ENCODE assay signal across 8 cellular contexts in genomic region chr17:49191407-49191916, GRCh38. TPM values are rescaled to one million over a fixed set of nuclear protein-coding genes. Genes with fewer than 3 reads are reported as not detected.
DNase-seq lines count a peak whose midpoint lies in the region; ATAC-seq and TF ChIP-seq lines count a peak whose summit lies in the region.

No MANE protein-coding gene starts in this region.

- 7 to 10% (median 9%) methylated on average over 8 of the region's 8 CpGs for WGBS in heart left ventricle, 4 donors

- no peaks in the 10 kb centered on the region for H3K27me3 Mint-ChIP-seq in IgD-negative memory B cell
- H3K27me3 Mint-ChIP-seq in brain, result peaks cover 38% of the 10 kb centered on the region

- H3K36me3 Mint-ChIP-seq in IgD-negative memory B cell (no peaks in the 10 kb centered on the region), brain (no peaks in the 10 kb centered on the region)

- H3K4me3 ChIP-seq in heart left ventricle, result peak overlapping the region; percentile 59 to 95 (median 80)

- no peaks in the 10 kb centered on the region for H3K36me3 ChIP-seq in heart left ventricle

- H3K27ac Mint-ChIP-seq in IgD-negative memory B cell (peak overlapping the region; percentile 99 to 100 (median 99)), brain (peak overlapping the region; percentile 99 to 100 (median 100))

- H3K9me3 Mint-ChIP-seq in IgD-negative memory B cell, result peaks cover 0 to 5% (median 0%) of the 10 kb centered on the region in 3 donors
- peaks cover 0 to 12% (median 8%) of the 10 kb centered on the region in 5 experiments for H3K9me3 Mint-ChIP-seq in brain

- TF ChIP-seq CTCF in heart left ventricle (IDR thresholded peaks at IDR 0.05) (no peak), brain (conservative IDR thresholded peaks at IDR 0.05) (no peak)

- TF ChIP-seq POLR2A in heart left ventricle (IDR thresholded peaks at IDR 0.05), result no peak

- H3K4me1 ChIP-seq in heart left ventricle, result peaks cover 0 to 23% (median 3%) of the 10 kb centered on the region in 12 donors

- H3K9me3 ChIP-seq in heart left ventricle, result no peaks in the 10 kb centered on the region

- peak overlapping the region; percentile 92 to 99 (median 98) for H3K27ac ChIP-seq in heart left ventricle

- DNase-seq in heart left ventricle, result no peak
- DNase-seq in cardiac septum (ENCODE audit: low spot score), result no peak
- peak; percentile 23 for DNase-seq in middle frontal gyrus (ENCODE audit: extremely low spot score, low spot score)
- DNase-seq in NCI-H526 (lab: John Stamatoyannopoulos, UW), result no peak
- DNase-seq in AG08395 (ENCODE audit: low spot score), result no peak
- DNase-seq in NCI-H69 (lab: John Stamatoyannopoulos, UW), result no peak

- H3K4me3 Mint-ChIP-seq in IgD-negative memory B cell, result peak overlapping the region; percentile 93 to 99 (median 98)
- H3K4me3 Mint-ChIP-seq in brain, result peak overlapping the region; percentile 92 to 96 (median 96)

- H3K4me1 Mint-ChIP-seq in IgD-negative memory B cell, result peaks cover 14 to 22% (median 21%) of the 10 kb centered on the region in 3 donors
- H3K4me1 Mint-ChIP-seq in brain, result peaks cover 22% of the 10 kb centered on the region

- ATAC-seq in heart left ventricle, result no peak

- intact Hi-C loops in heart left ventricle (cut with DNase I), result loop anchor here in 3 of 10 donors (5.0 kb wide), 1 partner anchor 36 kb away; no protein-coding TSS in a partner anchor
- intact Hi-C loops in cardiac septum (cut with DNase I), result no loop called here

- no peaks in the 10 kb centered on the region for H3K27me3 ChIP-seq in heart left ventricle

RNA-seq across cellular contexts. Expression of gene GNGT2, which starts 18.9 kb away (rescaled TPM):
- total RNA-seq in heart left ventricle (1 to 10 TPM in 8 of 9 donors, under 1 TPM in 1; 0.76 to 4.9 (median 1.2) TPM), cardiac septum (1.2 TPM)
- polyA plus RNA-seq in heart left ventricle (1 to 10 TPM; 1.8 to 2.6 TPM), IgD-negative memory B cell (10.3 TPM), brain (ENCODE audit: insufficient read depth, low read depth, low replicate concordance) (1.4 TPM)

RNA-seq across cellular contexts. Expression of gene ABI3, which starts 19.0 kb away (rescaled TPM):
- total RNA-seq in heart left ventricle, result 10 to 100 TPM in 4 of 9 donors, 1 to 10 TPM in 5; 3.3 to 16.1 (median 6.4) TPM
- polyA plus RNA-seq in heart left ventricle, result 1 to 10 TPM; 3.5 to 7.7 TPM
- total RNA-seq in cardiac septum, result 6.0 TPM
- polyA plus RNA-seq in IgD-negative memory B cell, result 34.2 TPM
- polyA plus RNA-seq in brain (ENCODE audit: insufficient read depth, low read depth, low replicate concordance), result 3.2 TPM

RNA-seq across cellular contexts. Expression of gene PHOSPHO1, which starts 39.1 kb away (rescaled TPM):
- total RNA-seq in heart left ventricle (1 to 10 TPM in 2 of 9 donors, under 1 TPM in 7; 0.35 to 1.0 (median 0.66) TPM), cardiac septum (3.8 TPM)
- polyA plus RNA-seq in heart left ventricle (1 to 10 TPM in 1 of 2 donors, under 1 TPM in 1; 0.47 to 1.3 TPM), IgD-negative memory B cell (1.0 TPM), brain (ENCODE audit: insufficient read depth, low read depth, low replicate concordance) (1.8 TPM)

RNA-seq across cellular contexts. Expression of gene B4GALNT2, which starts 58.9 kb away (rescaled TPM):
- total RNA-seq in heart left ventricle, result under 1 TPM in 2 of 9 donors, not detected in 7; 0.07 to 0.08 TPM
- not detected for polyA plus RNA-seq in heart left ventricle
- total RNA-seq in cardiac septum, result 0.03 TPM
- polyA plus RNA-seq in IgD-negative memory B cell, result not detected
- polyA plus RNA-seq in brain (ENCODE audit: insufficient read depth, low read depth, low replicate concordance), result not detected
